In genomic region chr20:51388756-51389542, GRCh38 we compare ENCODE assay signal across 2 cellular contexts.
TF ChIP-seq lines count a peak whose summit lies in the region.

No MANE protein-coding gene starts in this region.

TF ChIP-seq in SK-N-SH, 30 proteins besides CTCF, POLR2A, EP300 and RAD21 (continued from another document):
- no peak for TF ChIP-seq IRF3 (IDR thresholded peaks at IDR 0.05; ENCODE audit: low read depth, low read length)

TF ChIP-seq in SK-N-SH treated with all-trans-retinoic acid at 6 μM for 48 hours, 23 proteins besides CTCF, POLR2A, EP300 and RAD21 (continued from another document):
- TF ChIP-seq CREB5 (CRISPR knock-in tag; IDR thresholded peaks at IDR 0.05; ENCODE audit: low read depth) = no peak
- TF ChIP-seq TSHZ2 (CRISPR knock-in tag; IDR thresholded peaks at IDR 0.05) = no peak
- TF ChIP-seq TOX (CRISPR knock-in tag; IDR thresholded peaks at IDR 0.05; ENCODE audit: borderline replicate concordance) = no peak
